Comparison of ENCODE assay signal across 8 cellular contexts in genomic region chr1:56645663-56646330, GRCh38. TPM values are rescaled to one million over a fixed set of nuclear protein-coding genes. Genes with fewer than 3 reads are reported as not detected.
DNase-seq lines count a peak whose midpoint lies in the region; ATAC-seq and TF ChIP-seq lines count a peak whose summit lies in the region.

No MANE protein-coding gene starts in this region.

- H3K36me3 Mint-ChIP-seq in activated T-helper 1 cell treated with anti-CD3 and anti-CD28 coated beads, Interleukin-12 subunit alpha, Interleukin-12 subunit beta, Interleukin-2, Interleukin-4 antibody, amounts not matched to agents 30 ng/mL and 10 ng/mL and 1 ng/mL, durations not matched to agents 14 hours and 24 hours and 36 hours (ENCODE audit: low read depth), result peaks cover 2% of the 10 kb centered on the region

- H3K27ac ChIP-seq in hepatocyte, result peak overlapping the region; percentile 68
- H3K27ac ChIP-seq in rectal smooth muscle tissue (ENCODE audit: low read depth, low read length), result peak overlapping the region; percentile 77

- in situ Hi-C loops in HAP-1 (cut with MboI; ENCODE audit: low sequenced_read_pairs), result no loop called here

- intact Hi-C loops in activated T-helper 1 cell treated with anti-CD3 and anti-CD28 coated beads, Interleukin-12 subunit alpha, Interleukin-12 subunit beta, Interleukin-2, Interleukin-4 antibody, amounts not matched to agents 30 ng/mL and 10 ng/mL and 1 ng/mL, durations not matched to agents 14 hours and 24 hours and 36 hours (cut with micrococcal nuclease), result no loop called here

- peak overlapping the region; percentile 16 for H3K4me3 Mint-ChIP-seq in activated T-helper 1 cell treated with anti-CD3 and anti-CD28 coated beads, Interleukin-12 subunit alpha, Interleukin-12 subunit beta, Interleukin-2, Interleukin-4 antibody, amounts not matched to agents 30 ng/mL and 10 ng/mL and 1 ng/mL, durations not matched to agents 14 hours and 24 hours and 36 hours

- no peak for ATAC-seq in HG03097 (IDR thresholded peaks at IDR 0.05; ENCODE audit: low FRiP score, unreplicated experiment)
- ATAC-seq in HG03342 (IDR thresholded peaks at IDR 0.05; ENCODE audit: unreplicated experiment), result no peak

- peak overlapping the region; percentile 32 for H3K9ac ChIP-seq in rectal smooth muscle tissue (ENCODE audit: low read length)

- peak; percentile 24 for DNase-seq in AG08396 (ENCODE audit: low spot score)
- peak in 1 of 2 experiments; percentile 41 for DNase-seq in HAP-1 (ENCODE audit: low spot score in 2 of 2)
- DNase-seq in activated T-helper 1 cell treated with anti-CD3 and anti-CD28 coated beads, Interleukin-12 subunit alpha, Interleukin-12 subunit beta, Interleukin-2, Interleukin-4 antibody, amounts not matched to agents 30 ng/mL and 10 ng/mL and 1 ng/mL, durations not matched to agents 14 hours and 24 hours and 36 hours (ENCODE audit: low spot score), result no peak
- no peak for DNase-seq in hepatocyte (ENCODE audit: low spot score)
- DNase-seq in SKM-1 treated with dmso at 0.1 percent for 144 hours (lab: John Stamatoyannopoulos, UW; ENCODE audit: unreplicated experiment), result no peak

- H3K4me3 ChIP-seq in HAP-1, result peak overlapping the region; percentile 47
- peak overlapping the region; percentile 87 for H3K4me3 ChIP-seq in hepatocyte
- H3K4me3 ChIP-seq in rectal smooth muscle tissue (ENCODE audit: low read length), result peak overlapping the region; percentile 68

- H3K9me3 ChIP-seq in HAP-1 (no peaks in the 10 kb centered on the region), hepatocyte (ENCODE audit: low read depth) (no peaks in the 10 kb centered on the region)

- 3% methylated on average over 15 of the region's 19 CpGs for WGBS in hepatocyte (ENCODE audit: low lambda C conversion rate, missing lambda C conversion rate)

- H3K27me3 ChIP-seq in HAP-1 (ENCODE audit: low read depth) (no peaks in the 10 kb centered on the region), hepatocyte (no peaks in the 10 kb centered on the region), rectal smooth muscle tissue (ENCODE audit: control insufficient read depth, insufficient read depth, low read length) (no peaks in the 10 kb centered on the region)

- peaks cover 24% of the 10 kb centered on the region for H3K79me2 ChIP-seq in hepatocyte

- peak overlapping the region; percentile 88 for H2AFZ ChIP-seq in hepatocyte

- H3K4me2 ChIP-seq in hepatocyte, result peak overlapping the region; percentile 95

- H3K4me1 Mint-ChIP-seq in activated T-helper 1 cell treated with anti-CD3 and anti-CD28 coated beads, Interleukin-12 subunit alpha, Interleukin-12 subunit beta, Interleukin-2, Interleukin-4 antibody, amounts not matched to agents 30 ng/mL and 10 ng/mL and 1 ng/mL, durations not matched to agents 14 hours and 24 hours and 36 hours (ENCODE audit: low read depth), result no peaks in the 10 kb centered on the region

- no peak for TF ChIP-seq CTCF in hepatocyte (IDR thresholded peaks at IDR 0.05; ENCODE audit: poor library complexity)

- H4K20me1 ChIP-seq in hepatocyte (ENCODE audit: insufficient read depth, poor library complexity, severe bottlenecking), result no peaks in the 10 kb centered on the region

- H3K9me2 ChIP-seq in hepatocyte (replicated peaks; ENCODE audit: insufficient read depth), result no peaks in the 10 kb centered on the region

- no peaks in the 10 kb centered on the region for H3K9me3 Mint-ChIP-seq in activated T-helper 1 cell treated with anti-CD3 and anti-CD28 coated beads, Interleukin-12 subunit alpha, Interleukin-12 subunit beta, Interleukin-2, Interleukin-4 antibody, amounts not matched to agents 30 ng/mL and 10 ng/mL and 1 ng/mL, durations not matched to agents 14 hours and 24 hours and 36 hours

- H3K36me3 ChIP-seq in HAP-1 (replicated peaks) (no peaks in the 10 kb centered on the region), hepatocyte (replicated peaks; ENCODE audit: insufficient read depth, low read depth) (no peaks in the 10 kb centered on the region), rectal smooth muscle tissue (ENCODE audit: control insufficient read depth, insufficient read depth, low read length) (no peaks in the 10 kb centered on the region)

- peaks cover 40% of the 10 kb centered on the region for H3K27me3 Mint-ChIP-seq in activated T-helper 1 cell treated with anti-CD3 and anti-CD28 coated beads, Interleukin-12 subunit alpha, Interleukin-12 subunit beta, Interleukin-2, Interleukin-4 antibody, amounts not matched to agents 30 ng/mL and 10 ng/mL and 1 ng/mL, durations not matched to agents 14 hours and 24 hours and 36 hours (ENCODE audit: insufficient read depth)

- H3K4me1 ChIP-seq in HAP-1 (peaks cover 23% of the 10 kb centered on the region), hepatocyte (ENCODE audit: insufficient read depth) (no peaks in the 10 kb centered on the region), rectal smooth muscle tissue (ENCODE audit: control insufficient read depth, insufficient read depth, low read length) (peaks cover 5% of the 10 kb centered on the region)

- no peak overlapping the region for H3K27ac Mint-ChIP-seq in activated T-helper 1 cell treated with anti-CD3 and anti-CD28 coated beads, Interleukin-12 subunit alpha, Interleukin-12 subunit beta, Interleukin-2, Interleukin-4 antibody, amounts not matched to agents 30 ng/mL and 10 ng/mL and 1 ng/mL, durations not matched to agents 14 hours and 24 hours and 36 hours

RNA-seq across cellular contexts. Expression of gene PRKAA2, which starts 0.7 kb away (rescaled TPM):
- total RNA-seq in activated T-helper 1 cell treated with anti-CD3 and anti-CD28 coated beads, Interleukin-12 subunit alpha, Interleukin-12 subunit beta, Interleukin-2, Interleukin-4 antibody, amounts not matched to agents 30 ng/mL and 10 ng/mL and 1 ng/mL, durations not matched to agents 14 hours and 24 hours and 36 hours, result not detected in 2 replicates
- total RNA-seq in hepatocyte, result 7.7 and 7.8 TPM in 2 replicates
- 1.2 and 1.8 TPM in 2 replicates for polyA plus RNA-seq in hepatocyte
